In genomic region chr9:128786681-128787582, GRCh38 we compare ENCODE assay signal across 1 cellular context.
A peak's percentile ranks its signal among the peaks of the same experiment; 100 is the strongest.
TF ChIP-seq lines count a peak whose summit lies in the region.

Gene TBC1D13, plus strand, starts transcription at chr9:128787253. Its CDS starts 101 bp downstream, at chr9:128787354.

TF ChIP-seq in K562, 482 proteins besides CTCF, POLR2A, EP300 and RAD21 (continued from another document and continues in another):
- TF ChIP-seq ZNF41 (CRISPR knock-in tag; conservative IDR thresholded peaks at IDR 0.05) (0 out of 2 replicates have a peak, but pooled peaks have one; percentile 22), SRSF7 (optimal IDR thresholded peaks at IDR 0.05; ENCODE audit: low read depth, low read length) (no peak), TRIM28 (IDR thresholded peaks at IDR 0.05) (no peak), BRCA1 (IDR thresholded peaks at IDR 0.05) (no peak), BRCA1 (CRISPR knock-in tag; IDR thresholded peaks at IDR 0.05) (no peak), RBM34 (IDR thresholded peaks at IDR 0.05; ENCODE audit: borderline replicate concordance, insufficient read depth, low read length) (no peak), POLR2B (IDR thresholded peaks at IDR 0.05; ENCODE audit: low read depth, partially characterized antibody) (no peak), ZKSCAN8 (CRISPR knock-in tag; IDR thresholded peaks at IDR 0.05) (no peak), TSC22D4 (tag; IDR thresholded peaks at IDR 0.05) (no peak), ZFX (CRISPR knock-in tag; IDR thresholded peaks at IDR 0.05) (peak; percentile 93), SMAD2 (IDR thresholded peaks at IDR 0.05; ENCODE audit: low read depth, low read length) (no peak), ZNF174 (CRISPR knock-in tag; IDR thresholded peaks at IDR 0.05) (no peak), ZNF212 (CRISPR knock-in tag; IDR thresholded peaks at IDR 0.05) (no peak), BRF2 (IDR thresholded peaks at IDR 0.05; ENCODE audit: borderline replicate concordance, insufficient read depth, insufficient read length) (no peak), GMEB1 (CRISPR knock-in tag; IDR thresholded peaks at IDR 0.05) (peak; percentile 88), GTF2E2 (tag; IDR thresholded peaks at IDR 0.05) (peak; percentile 71; the same call in 1 of the 2 replicates), MGA (IDR thresholded peaks at IDR 0.05) (peak; percentile 99), IRF2 (CRISPR knock-in tag; IDR thresholded peaks at IDR 0.05) (0 out of 2 replicates have a peak, but pooled peaks have one; percentile 31), HEY1 (CRISPR knock-in tag; IDR thresholded peaks at IDR 0.05; ENCODE audit: borderline replicate concordance) (no peak), MEF2D (tag; conservative IDR thresholded peaks at IDR 0.05; ENCODE audit: low read depth) (0 out of 2 replicates have a peak, but pooled peaks have one; percentile 42), UBTF (IDR thresholded peaks at IDR 0.05; ENCODE audit: borderline replicate concordance in 1 of 2, low read depth in 2 of 2, low read length in 2 of 2) (peak in 1 of 2 experiments; percentile 74; a peak in 2 of 4 replicates), GTF2F1 (IDR thresholded peaks at IDR 0.05; ENCODE audit: low read depth, low read length) (no peak), EGR1 (conservative IDR thresholded peaks at IDR 0.05) (peak; percentile 82), PCBP2 (IDR thresholded peaks at IDR 0.05; ENCODE audit: low read depth, low read length, poor library complexity, severe bottlenecking) (peak; percentile 56), RBM15 (IDR thresholded peaks at IDR 0.05; ENCODE audit: insufficient read depth, low read length) (no peak), HMGXB4 (CRISPR knock-in tag; IDR thresholded peaks at IDR 0.05) (peak; percentile 81; the same call in 1 of the 2 replicates)
- TF ChIP-seq, protein P1, sequence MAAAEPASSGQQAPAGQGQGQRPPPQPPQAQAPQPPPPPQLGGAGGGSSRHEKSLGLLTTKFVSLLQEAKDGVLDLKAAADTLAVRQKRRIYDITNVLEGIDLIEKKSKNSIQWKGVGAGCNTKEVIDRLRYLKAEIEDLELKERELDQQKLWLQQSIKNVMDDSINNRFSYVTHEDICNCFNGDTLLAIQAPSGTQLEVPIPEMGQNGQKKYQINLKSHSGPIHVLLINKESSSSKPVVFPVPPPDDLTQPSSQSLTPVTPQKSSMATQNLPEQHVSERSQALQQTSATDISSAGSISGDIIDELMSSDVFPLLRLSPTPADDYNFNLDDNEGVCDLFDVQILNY (CRISPR knock-in tag; IDR thresholded peaks at IDR 0.05), result peak; percentile 81
- TF ChIP-seq, protein P2, sequence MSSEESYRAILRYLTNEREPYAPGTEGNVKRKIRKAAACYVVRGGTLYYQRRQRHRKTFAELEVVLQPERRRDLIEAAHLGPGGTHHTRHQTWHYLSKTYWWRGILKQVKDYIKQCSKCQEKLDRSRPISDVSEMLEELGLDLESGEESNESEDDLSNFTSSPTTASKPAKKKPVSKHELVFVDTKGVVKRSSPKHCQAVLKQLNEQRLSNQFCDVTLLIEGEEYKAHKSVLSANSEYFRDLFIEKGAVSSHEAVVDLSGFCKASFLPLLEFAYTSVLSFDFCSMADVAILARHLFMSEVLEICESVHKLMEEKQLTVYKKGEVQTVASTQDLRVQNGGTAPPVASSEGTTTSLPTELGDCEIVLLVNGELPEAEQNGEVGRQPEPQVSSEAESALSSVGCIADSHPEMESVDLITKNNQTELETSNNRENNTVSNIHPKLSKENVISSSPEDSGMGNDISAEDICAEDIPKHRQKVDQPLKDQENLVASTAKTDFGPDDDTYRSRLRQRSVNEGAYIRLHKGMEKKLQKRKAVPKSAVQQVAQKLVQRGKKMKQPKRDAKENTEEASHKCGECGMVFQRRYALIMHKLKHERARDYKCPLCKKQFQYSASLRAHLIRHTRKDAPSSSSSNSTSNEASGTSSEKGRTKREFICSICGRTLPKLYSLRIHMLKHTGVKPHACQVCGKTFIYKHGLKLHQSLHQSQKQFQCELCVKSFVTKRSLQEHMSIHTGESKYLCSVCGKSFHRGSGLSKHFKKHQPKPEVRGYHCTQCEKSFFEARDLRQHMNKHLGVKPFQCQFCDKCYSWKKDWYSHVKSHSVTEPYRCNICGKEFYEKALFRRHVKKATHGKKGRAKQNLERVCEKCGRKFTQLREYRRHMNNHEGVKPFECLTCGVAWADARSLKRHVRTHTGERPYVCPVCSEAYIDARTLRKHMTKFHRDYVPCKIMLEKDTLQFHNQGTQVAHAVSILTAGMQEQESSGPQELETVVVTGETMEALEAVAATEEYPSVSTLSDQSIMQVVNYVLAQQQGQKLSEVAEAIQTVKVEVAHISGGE (CRISPR knock-in tag; IDR thresholded peaks at IDR 0.05), result peak; percentile 94 to 100 (median 99)
